Comparison of ENCODE assay signal across 8 cellular contexts in the genomic region with DNA sequence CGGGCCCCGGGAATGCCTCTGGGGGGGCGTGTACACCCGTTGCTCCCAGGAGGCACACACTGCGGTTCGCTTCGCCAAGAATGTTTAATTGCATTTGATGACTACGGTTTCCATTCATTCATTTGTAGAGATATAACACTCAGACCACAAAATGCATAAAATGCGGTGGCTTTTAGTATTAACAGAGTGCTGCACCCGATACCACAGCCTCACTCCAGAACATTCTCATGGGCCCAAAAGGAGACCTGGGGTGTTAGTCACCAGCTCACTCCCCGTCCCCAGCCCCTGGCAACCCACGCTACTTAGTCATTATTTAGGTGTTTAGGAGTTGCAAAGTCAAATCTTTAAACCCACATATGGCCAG. TPM values are rescaled to one million over a fixed set of nuclear protein-coding genes. Genes with fewer than 3 reads are reported as not detected.
DNase-seq lines count a peak whose midpoint lies in the region; ATAC-seq and TF ChIP-seq lines count a peak whose summit lies in the region.

No MANE protein-coding gene starts in this region.

- TF ChIP-seq POLR2A in prostate gland (IDR thresholded peaks at IDR 0.05) = no peak

- no peaks in the 10 kb centered on the region for H3K27me3 Mint-ChIP-seq in activated T-helper 17 cell treated with anti-CD3 and anti-CD28 coated beads, Interleukin-2, amount 50 U/mL, for 72 hours

- H3K36me3 ChIP-seq in Loucy (ENCODE audit: insufficient read depth, low read length) (no peaks in the 10 kb centered on the region), lower lobe of right lung (no peaks in the 10 kb centered on the region), prostate gland (no peaks in the 10 kb centered on the region)

- H3K4me3 ChIP-seq in Loucy (ENCODE audit: low read length, poor library complexity, severe bottlenecking) = peak overlapping the region; percentile 67
- no peak overlapping the region for H3K4me3 ChIP-seq in lower lobe of right lung
- H3K4me3 ChIP-seq in prostate gland = no peak overlapping the region

- WGBS in prostate gland = 51% methylated on average over 12 of the region's 12 CpGs

- peak overlapping the region; percentile 88 for H3K27ac Mint-ChIP-seq in activated T-helper 17 cell treated with anti-CD3 and anti-CD28 coated beads, Interleukin-2, amount 50 U/mL, for 72 hours

- H3K4me3 Mint-ChIP-seq in activated T-helper 17 cell treated with anti-CD3 and anti-CD28 coated beads, Interleukin-2, amount 50 U/mL, for 72 hours = peak overlapping the region; percentile 79

- peak overlapping the region; percentile 64 for H3K4me2 ChIP-seq in Loucy (ENCODE audit: low read depth, low read length, poor library complexity, severe bottlenecking)

- DNase-seq in A172 (ENCODE audit: low spot score) = peak; percentile 99
- DNase-seq in lower lobe of right lung = no peak
- no peak for DNase-seq in prostate gland (ENCODE audit: low spot score)
- DNase-seq in NCI-H128 (lab: John Stamatoyannopoulos, UW; ENCODE audit: unreplicated experiment) = no peak
- DNase-seq in 8988T = no peak
- no peak for DNase-seq in amygdala (lab: John Stamatoyannopoulos, UW)

- H2AFZ ChIP-seq in Loucy (ENCODE audit: low read length) = peak overlapping the region; percentile 75

- no peaks in the 10 kb centered on the region for H3K9me2 ChIP-seq in Loucy (replicated peaks; ENCODE audit: low read depth, low read length)

- peak; percentile 91 for ATAC-seq in activated T-helper 17 cell treated with anti-CD3 and anti-CD28 coated beads, Interleukin-2, amount 50 U/mL, for 72 hours (replicated peaks)
- no peak for ATAC-seq in lower lobe of right lung

- H4K20me1 ChIP-seq in Loucy (ENCODE audit: insufficient read depth, low read length, poor library complexity, severe bottlenecking) = no peaks in the 10 kb centered on the region

- H3K9ac ChIP-seq in Loucy (ENCODE audit: low read depth, low read length, poor library complexity, severe bottlenecking) = peak overlapping the region; percentile 50

- no peak for TF ChIP-seq CTCF in Loucy (conservative IDR thresholded peaks at IDR 0.05; ENCODE audit: low read length)
- TF ChIP-seq CTCF in lower lobe of right lung (IDR thresholded peaks at IDR 0.05) = no peak
- no peak for TF ChIP-seq CTCF in prostate gland (IDR thresholded peaks at IDR 0.05)

- H3K9me3 Mint-ChIP-seq in activated T-helper 17 cell treated with anti-CD3 and anti-CD28 coated beads, Interleukin-2, amount 50 U/mL, for 72 hours = no peaks in the 10 kb centered on the region

- no peaks in the 10 kb centered on the region for H3K9me3 ChIP-seq in Loucy (ENCODE audit: insufficient read depth, low read depth, low read length)
- H3K9me3 ChIP-seq in lower lobe of right lung = no peaks in the 10 kb centered on the region
- H3K9me3 ChIP-seq in prostate gland = no peaks in the 10 kb centered on the region

- H3K27me3 ChIP-seq in Loucy (ENCODE audit: insufficient read depth, low read length, poor library complexity, severe bottlenecking) = no peaks in the 10 kb centered on the region
- peaks cover 4% of the 10 kb centered on the region for H3K27me3 ChIP-seq in lower lobe of right lung (ENCODE audit: low read depth)
- no peaks in the 10 kb centered on the region for H3K27me3 ChIP-seq in prostate gland (replicated peaks; ENCODE audit: insufficient read depth)

- H3K27ac ChIP-seq in lower lobe of right lung (peak overlapping the region; percentile 75), prostate gland (no peak overlapping the region)

- H3K4me1 Mint-ChIP-seq in activated T-helper 17 cell treated with anti-CD3 and anti-CD28 coated beads, Interleukin-2, amount 50 U/mL, for 72 hours = peaks cover 5% of the 10 kb centered on the region

- intact Hi-C loops in lower lobe of right lung (cut with DNase I) = no loop called here
- intact Hi-C loops in prostate gland (cut with DNase I) = no loop called here

- H3K4me1 ChIP-seq in Loucy (ENCODE audit: insufficient read depth, low read length, poor library complexity, severe bottlenecking) (no peaks in the 10 kb centered on the region), lower lobe of right lung (peaks cover 35% of the 10 kb centered on the region), prostate gland (replicated peaks) (no peaks in the 10 kb centered on the region)

- H3F3A ChIP-seq in Loucy (ENCODE audit: low read depth) = no peaks in the 10 kb centered on the region

- H3K79me2 ChIP-seq in Loucy (ENCODE audit: insufficient read depth, low read length) = no peaks in the 10 kb centered on the region

- H3K36me3 Mint-ChIP-seq in activated T-helper 17 cell treated with anti-CD3 and anti-CD28 coated beads, Interleukin-2, amount 50 U/mL, for 72 hours (ENCODE audit: low read depth) = peaks cover 15% of the 10 kb centered on the region

RNA-seq across cellular contexts. Expression of a gene that starts 21.8 kb away (rescaled TPM):
- total RNA-seq in A172 (2014; rRNA removed; shearing (Covaris generic)) = 9.3 and 12.7 TPM in 2 replicates
- total RNA-seq in activated T-helper 17 cell treated with anti-CD3 and anti-CD28 coated beads, Interleukin-2, amount 50 U/mL, for 72 hours = under 1 TPM; 0.58 to 0.98 TPM
- total RNA-seq in lower lobe of right lung (0.24 TPM), prostate gland (1 to 10 TPM in 1 of 2 donors, under 1 TPM in 1; 0.14 to 8.5 TPM)

RNA-seq across cellular contexts. Expression of a gene that starts 21.8 kb away (rescaled TPM):
- total RNA-seq in A172 (2014; rRNA removed; shearing (Covaris generic)) = 42.7 and 58.4 TPM in 2 replicates
- total RNA-seq in activated T-helper 17 cell treated with anti-CD3 and anti-CD28 coated beads, Interleukin-2, amount 50 U/mL, for 72 hours = 10 to 100 TPM; 46.1 to 59.8 TPM
- total RNA-seq in lower lobe of right lung (42.5 TPM), prostate gland (100 to 1,000 TPM in 1 of 2 donors, 10 to 100 TPM in 1; 34.7 to 106 TPM)

RNA-seq across cellular contexts. Expression of a gene that starts 28.2 kb away (rescaled TPM):
- total RNA-seq in A172 (2014; rRNA removed; shearing (Covaris generic)) = 0.17 TPM in 1 of 2 replicates, not detected in the other
- 1 to 10 TPM in 1 of 2 donors, not detected in 1; 1.7 TPM for total RNA-seq in activated T-helper 17 cell treated with anti-CD3 and anti-CD28 coated beads, Interleukin-2, amount 50 U/mL, for 72 hours
- total RNA-seq in lower lobe of right lung = 0.65 TPM
- total RNA-seq in prostate gland = 1 to 10 TPM in 1 of 2 donors, not detected in 1; 4.4 TPM

RNA-seq across cellular contexts. Expression of a gene that starts 39.1 kb away (rescaled TPM):
- total RNA-seq in A172 (2014; rRNA removed; shearing (Covaris generic)) = 700 and 767 TPM in 2 replicates
- total RNA-seq in activated T-helper 17 cell treated with anti-CD3 and anti-CD28 coated beads, Interleukin-2, amount 50 U/mL, for 72 hours = 100 to 1,000 TPM; 170 to 244 TPM
- total RNA-seq in lower lobe of right lung (366 TPM), prostate gland (1,000 to 10,000 TPM in 1 of 2 donors, 100 to 1,000 TPM in 1; 557 to 1,261 TPM)

RNA-seq across cellular contexts. Expression of a gene that starts 51.5 kb away (rescaled TPM):
- 40.9 and 62.4 TPM in 2 replicates for total RNA-seq in A172 (2014; rRNA removed; shearing (Covaris generic))
- total RNA-seq in activated T-helper 17 cell treated with anti-CD3 and anti-CD28 coated beads, Interleukin-2, amount 50 U/mL, for 72 hours = 100 to 1,000 TPM in 1 of 2 donors, 10 to 100 TPM in 1; 74.0 to 103 TPM
- 27.0 TPM for total RNA-seq in lower lobe of right lung
- total RNA-seq in prostate gland = 100 to 1,000 TPM in 1 of 2 donors, 10 to 100 TPM in 1; 70.7 to 109 TPM
